ENCODE assay signal across 7 cellular contexts in genomic region chr19:14209401-14209800, GRCh38. TPM values are rescaled to one million over a fixed set of nuclear protein-coding genes. Genes with fewer than 3 reads are reported as not detected.
A peak's percentile ranks its signal among the peaks of the same experiment; 100 is the strongest.
DNase-seq lines count a peak whose midpoint lies in the region; ATAC-seq and TF ChIP-seq lines count a peak whose summit lies in the region.
"Not testable (repeated sequence)": the region's sequence is repeated elsewhere in the genome, so short reads cannot be mapped to it uniquely, and the experiment has no call there.

No MANE protein-coding gene starts in this region.

- H3K27me3 ChIP-seq in SK-N-SH (ENCODE audit: insufficient read depth); rectal smooth muscle tissue (ENCODE audit: control insufficient read depth, insufficient read depth, low read length): not testable (repeated sequence)
- peaks cover 16% of the 10 kb centered on the region; the same call in 1 of the 2 replicates for H3K27me3 ChIP-seq in iPS-20b (ENCODE audit: insufficient read depth, low read length)

- not testable (repeated sequence) for H3K9me2 ChIP-seq in SK-N-SH

- intact Hi-C loops in dendritic cell treated with granulocyte-macrophage colony-stimulating factor and Interleukin-4, amounts not matched to agents 40 ng/mL and 50 ng/mL, for 4 days (cut with micrococcal nuclease): not testable (repeated sequence)

- not testable (repeated sequence) for H3K27me3 Mint-ChIP-seq in activated T-helper 17 cell treated with anti-CD3 and anti-CD28 coated beads, Interleukin-2, amount 50 U/mL, for 72 hours
- H3K27me3 Mint-ChIP-seq in dendritic cell treated with granulocyte-macrophage colony-stimulating factor and Interleukin-4, amounts not matched to agents 40 ng/mL and 50 ng/mL, for 4 days: peaks cover 74% of the 10 kb centered on the region

- not testable (repeated sequence) for TF ChIP-seq RAD21 in SK-N-SH (IDR thresholded peaks at IDR 0.05; ENCODE audit: low read length)

- H3K9ac ChIP-seq in SK-N-SH; rectal smooth muscle tissue (ENCODE audit: low read length): not testable (repeated sequence)
- H3K9ac ChIP-seq in iPS-20b (ENCODE audit: low read depth, low read length): peak overlapping the region; percentile 51; the same call in 1 of the 2 replicates

- WGBS in SK-N-SH (ENCODE audit: low lambda C conversion rate): 8% methylated on average over 13 of the region's 40 CpGs

- H3K4me2 ChIP-seq in SK-N-SH: not testable (repeated sequence)

- not testable (repeated sequence) for TF ChIP-seq EP300 in SK-N-SH (IDR thresholded peaks at IDR 0.05; ENCODE audit: borderline replicate concordance in 1 of 2, low read depth in 1 of 2, low read length in 1 of 2)

- H3K79me2 ChIP-seq in SK-N-SH (ENCODE audit: insufficient read depth): not testable (repeated sequence)

- not testable (repeated sequence) for H2AFZ ChIP-seq in SK-N-SH (ENCODE audit: low read depth)

- ATAC-seq in activated T-helper 17 cell treated with anti-CD3 and anti-CD28 coated beads, Interleukin-2, amount 50 U/mL, for 72 hours (replicated peaks): not testable (repeated sequence)

- not testable (repeated sequence) for H3K27ac Mint-ChIP-seq in activated T-helper 17 cell treated with anti-CD3 and anti-CD28 coated beads, Interleukin-2, amount 50 U/mL, for 72 hours; dendritic cell treated with granulocyte-macrophage colony-stimulating factor and Interleukin-4, amounts not matched to agents 40 ng/mL and 50 ng/mL, for 4 days

- not testable (repeated sequence) for H3K9me3 Mint-ChIP-seq in activated T-helper 17 cell treated with anti-CD3 and anti-CD28 coated beads, Interleukin-2, amount 50 U/mL, for 72 hours; dendritic cell treated with granulocyte-macrophage colony-stimulating factor and Interleukin-4, amounts not matched to agents 40 ng/mL and 50 ng/mL, for 4 days

- not testable (repeated sequence) for H3K36me3 Mint-ChIP-seq in activated T-helper 17 cell treated with anti-CD3 and anti-CD28 coated beads, Interleukin-2, amount 50 U/mL, for 72 hours (ENCODE audit: low read depth); dendritic cell treated with granulocyte-macrophage colony-stimulating factor and Interleukin-4, amounts not matched to agents 40 ng/mL and 50 ng/mL, for 4 days (ENCODE audit: low read depth)

- H3K9me3 ChIP-seq in SK-N-SH; iPS-20b (ENCODE audit: insufficient read depth, low read depth, low read length): not testable (repeated sequence)

- H3K36me3 ChIP-seq in SK-N-SH (replicated peaks in 1 of 2; ENCODE audit: control insufficient read depth in 1 of 2, insufficient read depth in 2 of 2, low read length in 1 of 2); iPS-20b (ENCODE audit: insufficient read depth, low read depth, low read length); rectal smooth muscle tissue (ENCODE audit: control insufficient read depth, insufficient read depth, low read length): not testable (repeated sequence)

- H3K4me3 ChIP-seq in SK-N-SH (ENCODE audit: low read depth in 2 of 2, low read length in 1 of 2): peak overlapping the region in 1 of 2 experiments; percentile 28; a peak in 1 of 4 replicates
- peak overlapping the region; percentile 58; the same call in 1 of the 2 replicates for H3K4me3 ChIP-seq in iPS-20b (ENCODE audit: low read length)
- peak overlapping the region; percentile 15 for H3K4me3 ChIP-seq in rectal smooth muscle tissue (ENCODE audit: low read length)

- H3K27ac ChIP-seq in SK-N-SH (ENCODE audit: low read depth in 2 of 2, low read length in 1 of 2); iPS-20b (ENCODE audit: low read length); rectal smooth muscle tissue (ENCODE audit: low read depth, low read length): not testable (repeated sequence)

- DNase-seq in DMS79 treated with DMSO at 0.1 percent for 48 hours (lab: John Stamatoyannopoulos, UW): peak; percentile 24
- peak; percentile 37 for DNase-seq in NCI-H1105 (lab: John Stamatoyannopoulos, UW)
- DNase-seq in SK-N-SH: peak; percentile 69

- POLR2A ChIA-PET in SK-N-SH (lab: Yijun Ruan, JAX): not testable (repeated sequence)

- not testable (repeated sequence) for H3F3A ChIP-seq in SK-N-SH (replicated peaks; ENCODE audit: insufficient read depth)

- CTCF ChIA-PET in SK-N-SH (lab: Yijun Ruan, JAX): not testable (repeated sequence)

- not testable (repeated sequence) for H4K20me1 ChIP-seq in SK-N-SH (ENCODE audit: insufficient read depth)

- peaks cover 0 to 12% of the 10 kb centered on the region in 2 experiments; a peak in 1 of 4 replicates for H3K4me1 ChIP-seq in SK-N-SH (ENCODE audit: control insufficient read depth in 1 of 2, insufficient read depth in 2 of 2, low read depth in 1 of 2, low read length in 1 of 2)
- H3K4me1 ChIP-seq in iPS-20b (ENCODE audit: insufficient read depth, low read length); rectal smooth muscle tissue (ENCODE audit: control insufficient read depth, insufficient read depth, low read length): not testable (repeated sequence)

- H3K4me3 Mint-ChIP-seq in activated T-helper 17 cell treated with anti-CD3 and anti-CD28 coated beads, Interleukin-2, amount 50 U/mL, for 72 hours: peak overlapping the region; percentile 58
- H3K4me3 Mint-ChIP-seq in dendritic cell treated with granulocyte-macrophage colony-stimulating factor and Interleukin-4, amounts not matched to agents 40 ng/mL and 50 ng/mL, for 4 days: peak overlapping the region; percentile 14

- H3K4me1 Mint-ChIP-seq in activated T-helper 17 cell treated with anti-CD3 and anti-CD28 coated beads, Interleukin-2, amount 50 U/mL, for 72 hours: not testable (repeated sequence)
- H3K4me1 Mint-ChIP-seq in dendritic cell treated with granulocyte-macrophage colony-stimulating factor and Interleukin-4, amounts not matched to agents 40 ng/mL and 50 ng/mL, for 4 days (ENCODE audit: low read depth): peaks cover 37% of the 10 kb centered on the region

- not testable (repeated sequence) for TF ChIP-seq CTCF in SK-N-SH (IDR thresholded peaks at IDR 0.05)

TF ChIP-seq in SK-N-SH, 30 proteins besides CTCF, POLR2A, EP300 and RAD21:
- TF ChIP-seq NRF1 (IDR thresholded peaks at IDR 0.05; ENCODE audit: low read depth, low read length): peak; percentile 63
TF ChIP-seq in SK-N-SH: peak in this region for 1; not testable (repeated sequence) for 29.

RNA-seq across cellular contexts. Expression of gene ADGRL1, which starts 3.4 kb away (rescaled TPM):
- 13.4 TPM in 2 replicates for polyA plus RNA-seq in SK-N-SH (2012; rRNA removed)
- polyA plus RNA-seq in SK-N-SH (2012; cell fraction: cytosol; rRNA removed): 4.6 and 7.8 TPM in 2 replicates
- polyA plus RNA-seq in SK-N-SH (2012; cell fraction: nucleus; rRNA removed): 30.2 and 34.8 TPM in 2 replicates
- total RNA-seq in activated T-helper 17 cell treated with anti-CD3 and anti-CD28 coated beads, Interleukin-2, amount 50 U/mL, for 72 hours: 1 to 10 TPM; 3.9 to 8.4 TPM
